Comparison of ENCODE assay signal across 9 cellular contexts in the genomic region with DNA sequence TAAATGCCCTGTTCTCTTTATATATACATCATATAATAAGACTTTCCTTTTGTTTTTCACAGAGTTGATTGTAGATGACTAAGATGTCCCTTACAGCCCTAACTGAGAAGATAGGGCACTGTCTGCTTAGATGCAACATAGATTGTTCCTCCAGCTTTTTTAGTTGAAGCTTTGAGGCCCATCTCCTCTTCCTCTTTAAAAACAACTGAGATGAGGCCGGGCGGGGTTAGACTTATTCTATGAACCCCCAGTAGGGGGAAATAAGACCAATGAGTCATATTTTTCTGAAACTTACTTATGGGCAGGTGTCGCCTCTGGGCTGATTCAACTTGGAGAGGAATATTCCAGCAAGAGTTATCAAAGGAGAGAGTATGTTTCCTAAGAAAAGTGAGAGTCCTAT.
DNase-seq lines count a peak whose midpoint lies in the region; ATAC-seq and TF ChIP-seq lines count a peak whose summit lies in the region.
"Had no signal": no experiment of that assay in that cellular context is flagged by ENCODE, and none has a peak within 500 bp of the region (broad histone marks: within the 10 kb centered on the region; RNA-seq: fewer than 3 reads in every experiment).

No MANE protein-coding gene starts in this region.

- 81 to 90% methylated on average over 3 of the region's 3 CpGs for WGBS in heart right ventricle, 2 donors
- WGBS in upper lobe of left lung, 2 donors = 73 to 92% methylated on average over 3 of the region's 3 CpGs

- H3K36me3 ChIP-seq in GM06990 (ENCODE audit: control insufficient read depth, insufficient read depth, low read length) = no peaks in the 10 kb centered on the region
- H3K36me3 ChIP-seq in heart right ventricle = no peaks in the 10 kb centered on the region
- H3K36me3 ChIP-seq in upper lobe of left lung = no peaks in the 10 kb centered on the region

- peaks cover 7% of the 10 kb centered on the region for H3K27me3 Mint-ChIP-seq in IgD-negative memory B cell

- no peaks in the 10 kb centered on the region; the same call in 1 of the 2 replicates for H3K27me3 ChIP-seq in GM06990 (replicated peaks; ENCODE audit: control insufficient read depth, insufficient read depth, low read length)
- peaks cover 0 to 9% (median 0%) of the 10 kb centered on the region in 7 donors for H3K27me3 ChIP-seq in heart right ventricle
- no peaks in the 10 kb centered on the region for H3K27me3 ChIP-seq in upper lobe of left lung

- intact Hi-C loops in heart right ventricle (cut with DNase I) = no loop called here

- H3K4me1 Mint-ChIP-seq in IgD-negative memory B cell = peaks cover 0 to 12% (median 4%) of the 10 kb centered on the region in 3 donors

- DNase-seq in GM06990 (ENCODE audit: extremely low read depth, insufficient read length) = no peak
- peak; percentile 34 for DNase-seq in GM20000 (ENCODE audit: low spot score)
- peak; percentile 44 for DNase-seq in activated naive CD4-positive, alpha-beta T cell treated with anti-CD3 and anti-CD28 coated beads, Interleukin-2, amount 50 U/mL, for 16 hours
- DNase-seq in heart right ventricle = no peak
- DNase-seq in upper lobe of left lung = no peak
- no peak for DNase-seq in NCI-H1694 treated with DMSO at 0.1 percent for 48 hours (lab: John Stamatoyannopoulos, UW)
- DNase-seq in HK-2 (ENCODE audit: unreplicated experiment) = no peak
- DNase-seq: DMS79 had no signal

- no peak overlapping the region for H3K4me3 Mint-ChIP-seq in IgD-negative memory B cell

- no peak overlapping the region for H3K4me3 ChIP-seq in GM06990 (replicated peaks; ENCODE audit: low read depth, low read length)
- no peak overlapping the region for H3K4me3 ChIP-seq in heart right ventricle
- no peak overlapping the region for H3K4me3 ChIP-seq in upper lobe of left lung

- H3K9me3 ChIP-seq in heart right ventricle (peaks cover 0 to 1% (median 0%) of the 10 kb centered on the region in 11 donors), upper lobe of left lung (peaks cover 0 to 1% (median 0%) of the 10 kb centered on the region in 4 donors)

- ATAC-seq in heart right ventricle (no peak), upper lobe of left lung (ENCODE audit: low FRiP score in 2 of 2) (no peak)

- no peak for TF ChIP-seq EP300 in upper lobe of left lung (IDR thresholded peaks at IDR 0.05)

- H3K27ac ChIP-seq in heart right ventricle (no peak overlapping the region), upper lobe of left lung (no peak overlapping the region)

- TF ChIP-seq CTCF in GM06990 (IDR thresholded peaks at IDR 0.05; ENCODE audit: insufficient read depth, low read length, poor library complexity, severe bottlenecking) (peak; percentile 23), GM20000 (IDR thresholded peaks at IDR 0.05; ENCODE audit: extremely low read depth, missing control alignments) (no peak), heart right ventricle (IDR thresholded peaks at IDR 0.05) (no peak), upper lobe of left lung (IDR thresholded peaks at IDR 0.05) (no peak)

- no peaks in the 10 kb centered on the region for H3K9me3 Mint-ChIP-seq in IgD-negative memory B cell

- peak overlapping the region in 2 of 3 donors; percentile 33 to 87 for H3K27ac Mint-ChIP-seq in IgD-negative memory B cell

- H3K4me1 ChIP-seq in heart right ventricle (no peaks in the 10 kb centered on the region), upper lobe of left lung (no peaks in the 10 kb centered on the region)

- H3K36me3 Mint-ChIP-seq in IgD-negative memory B cell = no peaks in the 10 kb centered on the region

- TF ChIP-seq POLR2A in upper lobe of left lung (IDR thresholded peaks at IDR 0.05) = no peak

Comparison
In these comparisons a context has a peak if more than half of its experiments do, and no peak if none do; other contexts are left out.
1. DNase-seq: peak in GM20000 (single experiment) and activated naive CD4-positive, alpha-beta T cell treated with anti-CD3 and anti-CD28 coated beads, Interleukin-2, amount 50 U/mL, for 16 hours (single experiment); none in GM06990 (single experiment), heart right ventricle (0 of 2), upper lobe of left lung (0 of 2), NCI-H1694 treated with DMSO at 0.1 percent for 48 hours (single experiment) and HK-2 (single experiment).